Comparison of ENCODE assay signal across 8 cellular contexts in genomic region chr22:46969491-46969890, GRCh38.
A peak's percentile ranks its signal among the peaks of the same experiment; 100 is the strongest.
DNase-seq lines count a peak whose midpoint lies in the region; ATAC-seq and TF ChIP-seq lines count a peak whose summit lies in the region.
"Had no signal": no experiment of that assay in that cellular context is flagged by ENCODE, and none has a peak within 500 bp of the region (broad histone marks: within the 10 kb centered on the region; RNA-seq: fewer than 3 reads in every experiment).

No MANE protein-coding gene starts in this region.

- H3K27me3 ChIP-seq in heart left ventricle (no peaks in the 10 kb centered on the region), dorsolateral prefrontal cortex (no peaks in the 10 kb centered on the region)

- no peak overlapping the region for H3K4me3 Mint-ChIP-seq in IgD-negative memory B cell

- no peaks in the 10 kb centered on the region for H3K9me3 ChIP-seq in heart left ventricle

- no peak overlapping the region for H3K27ac ChIP-seq in heart left ventricle
- H3K27ac ChIP-seq in dorsolateral prefrontal cortex: no peak overlapping the region

- no peak for TF ChIP-seq CTCF in heart left ventricle (IDR thresholded peaks at IDR 0.05)
- TF ChIP-seq CTCF in dorsolateral prefrontal cortex (IDR thresholded peaks at IDR 0.05 in 54 of 56, conservative IDR thresholded peaks at IDR 0.05 in 2 of 56; ENCODE audit: low read depth in 1 of 56, partially characterized antibody in 56 of 56): no peak

- peaks cover 19 to 26% (median 24%) of the 10 kb centered on the region in 3 donors for H3K4me1 Mint-ChIP-seq in IgD-negative memory B cell

- H3K4me1 ChIP-seq in heart left ventricle: peaks cover 0 to 35% (median 27%) of the 10 kb centered on the region in 12 donors

- DNase-seq in stimulated activated CD4-positive, alpha-beta T cell treated with anti-CD3 and anti-CD28 coated beads, Interleukin-4, amount 100 ng/mL, for 48 hours (ENCODE audit: low read depth in 2 of 2): peak; percentile 24 to 59
- no peak for DNase-seq in heart left ventricle
- DNase-seq in NCI-H1105 (lab: John Stamatoyannopoulos, UW): no peak
- DNase-seq in dorsolateral prefrontal cortex: no peak
- DNase-seq: MV-4-11 had no signal

- no peaks in the 10 kb centered on the region for H3K27me3 Mint-ChIP-seq in IgD-negative memory B cell

- H3K4me3 ChIP-seq in heart left ventricle: no peak overlapping the region
- H3K4me3 ChIP-seq in dorsolateral prefrontal cortex: no peak overlapping the region

- H3K9me3 Mint-ChIP-seq in IgD-negative memory B cell: no peaks in the 10 kb centered on the region

- no peak for TF ChIP-seq POLR2A in heart left ventricle (IDR thresholded peaks at IDR 0.05)

- intact Hi-C loops in heart left ventricle (cut with DNase I) (no loop called here), dorsolateral prefrontal cortex (cut with DNase I) (no loop called here)

- ATAC-seq in GM18907 (IDR thresholded peaks at IDR 0.05; ENCODE audit: unreplicated experiment) (peak; percentile 85), GM21737 (IDR thresholded peaks at IDR 0.05; ENCODE audit: unreplicated experiment) (peak; percentile 79), heart left ventricle (no peak)

- H3K36me3 ChIP-seq in heart left ventricle: peaks cover 0 to 7% (median 2%) of the 10 kb centered on the region in 9 donors

- H3K36me3 Mint-ChIP-seq in IgD-negative memory B cell: peaks cover 3% of the 10 kb centered on the region

- 92 to 96% (median 93%) methylated on average over 4 of the region's 4 CpGs for WGBS in heart left ventricle, 4 donors

- peak overlapping the region; percentile 19 to 95 (median 68) for H3K27ac Mint-ChIP-seq in IgD-negative memory B cell

Comparison
In these comparisons a context has a peak if more than half of its experiments do, and no peak if none do; other contexts are left out.
1. ATAC-seq: peak in GM18907 (single experiment) and GM21737 (single experiment); none in heart left ventricle (0 of 4).
2. DNase-seq: peak in stimulated activated CD4-positive, alpha-beta T cell treated with anti-CD3 and anti-CD28 coated beads, Interleukin-4, amount 100 ng/mL, for 48 hours (2 of 2); none in heart left ventricle (0 of 5), NCI-H1105 (single experiment) and dorsolateral prefrontal cortex (0 of 10).